38 cellular contexts compared by ENCODE assay signal in genomic region chr13:53066411-53066810, GRCh38. TPM values are rescaled to one million over a fixed set of nuclear protein-coding genes. Genes with fewer than 3 reads are reported as not detected.
"Had no signal": no experiment of that assay in that cellular context is flagged by ENCODE, and none has a peak within 500 bp of the region (broad histone marks: within the 10 kb centered on the region; RNA-seq: fewer than 3 reads in every experiment).

No MANE protein-coding gene starts in this region.

- H3K9me3 ChIP-seq: adrenal gland, ascending aorta, body of pancreas, breast epithelium had no signal

- H3K36me3 Mint-ChIP-seq: activated naive CD4-positive, alpha-beta T cell treated with anti-CD3 and anti-CD28 coated beads, Interleukin-2, amount 10 ng/mL, durations not matched to agents 7 days and 5 days; activated naive CD4-positive, alpha-beta T cell treated with anti-CD3 and anti-CD28 coated beads, Interleukin-2, amount 50 U/mL, for 24 hours; activated naive CD4-positive, alpha-beta T cell treated with anti-CD3 and anti-CD28 coated beads, Interleukin-2, amount 50 U/mL, for 72 hours; activated naive CD8-positive, alpha-beta T cell; activated naive CD8-positive, alpha-beta T cell treated with anti-CD3 and anti-CD28 coated beads for 36 hours; activated naive CD8-positive, alpha-beta T cell treated with anti-CD3 and anti-CD28 coated beads, Interleukin-2, amount 10 ng/mL, durations not matched to agents 7 days and 5 days; brain had no signal

- H3K27ac ChIP-seq: adrenal gland, ascending aorta, body of pancreas, brain microvascular endothelial cell, breast epithelium, cardiac muscle cell had no signal

- H3K9me3 Mint-ChIP-seq: activated naive CD4-positive, alpha-beta T cell treated with anti-CD3 and anti-CD28 coated beads for 36 hours; activated naive CD4-positive, alpha-beta T cell treated with anti-CD3 and anti-CD28 coated beads, Interleukin-2, amount 10 ng/mL, durations not matched to agents 7 days and 5 days; activated naive CD4-positive, alpha-beta T cell treated with anti-CD3 and anti-CD28 coated beads, Interleukin-2, amount 50 U/mL, for 24 hours; activated naive CD8-positive, alpha-beta T cell treated with anti-CD3 and anti-CD28 coated beads for 36 hours; activated naive CD8-positive, alpha-beta T cell treated with anti-CD3 and anti-CD28 coated beads, Interleukin-2, amount 10 ng/mL, durations not matched to agents 7 days and 5 days; activated naive CD8-positive, alpha-beta T cell treated with anti-CD3 and anti-CD28 coated beads, Interleukin-2, amount 50 U/mL, for 24 hours; activated T-cell treated with anti-CD3 and anti-CD28 coated beads, Interleukin-2, amount 50 U/mL, for 24 hours; activated T-helper 1 cell treated with anti-CD3 and anti-CD28 coated beads, Interleukin-12 subunit alpha, Interleukin-12 subunit beta, Interleukin-2, Interleukin-4 antibody, amounts not matched to agents 30 ng/mL and 10 ng/mL and 1 ng/mL, durations not matched to agents 14 hours and 24 hours and 36 hours; activated T-helper 2 cell treated with anti-CD3 and anti-CD28 coated beads, Interferon-gamma antibody, Interleukin-2, Interleukin-4, amounts not matched to agents 10 μg/mL and 5 μg/mL and 100 μg/mL, durations not matched to agents 14 hours and 24 hours and 36 hours; brain had no signal

- H3K27me3 Mint-ChIP-seq: activated naive CD4-positive, alpha-beta T cell treated with anti-CD3 and anti-CD28 coated beads, Interleukin-2, amount 10 ng/mL, durations not matched to agents 7 days and 5 days; activated naive CD4-positive, alpha-beta T cell treated with anti-CD3 and anti-CD28 coated beads, Interleukin-2, amount 50 U/mL, for 24 hours; activated naive CD8-positive, alpha-beta T cell treated with anti-CD3 and anti-CD28 coated beads for 36 hours; activated naive CD8-positive, alpha-beta T cell treated with anti-CD3 and anti-CD28 coated beads, Interleukin-2, amount 10 ng/mL, durations not matched to agents 7 days and 5 days; activated T-cell treated with anti-CD3 and anti-CD28 coated beads, Interleukin-2, amount 50 U/mL, for 24 hours; brain; central memory CD8-positive, alpha-beta T cell had no signal

- H3K4me1 ChIP-seq: adrenal gland, ascending aorta, breast epithelium had no signal

- ATAC-seq: activated naive CD4-positive, alpha-beta T cell treated with anti-CD3 and anti-CD28 coated beads, Interleukin-2, amount 50 U/mL, for 72 hours; activated naive CD8-positive, alpha-beta T cell treated with anti-CD3 and anti-CD28 coated beads, Interleukin-2, amount 50 U/mL, for 24 hours; activated T-cell treated with anti-CD3 and anti-CD28 coated beads, Interleukin-2, amount 50 U/mL, for 72 hours; activated T-helper 17 cell treated with anti-CD3 and anti-CD28 coated beads, Interleukin-2, amount 50 U/mL, for 72 hours; body of pancreas had no signal

- H3K4me1 Mint-ChIP-seq: activated naive CD4-positive, alpha-beta T cell treated with anti-CD3 and anti-CD28 coated beads, Interleukin-2, amount 10 ng/mL, durations not matched to agents 7 days and 5 days; activated naive CD4-positive, alpha-beta T cell treated with anti-CD3 and anti-CD28 coated beads, Interleukin-2, amount 50 U/mL, for 24 hours; activated naive CD8-positive, alpha-beta T cell treated with anti-CD3 and anti-CD28 coated beads for 36 hours; activated naive CD8-positive, alpha-beta T cell treated with anti-CD3 and anti-CD28 coated beads, Interleukin-2, amount 10 ng/mL, durations not matched to agents 7 days and 5 days; activated naive CD8-positive, alpha-beta T cell treated with anti-CD3 and anti-CD28 coated beads, Interleukin-2, amount 50 U/mL, for 24 hours; activated T-helper 17 cell treated with anti-CD3 and anti-CD28 coated beads, Interleukin-2, amount 50 U/mL, for 72 hours; central memory CD8-positive, alpha-beta T cell had no signal

- FAIRE-seq: astrocyte, bronchial epithelial cell had no signal

- DNase-seq: activated effector memory CD4-positive, alpha-beta T cell treated with anti-CD3 and anti-CD28 coated beads, Interleukin-2, amount 50 U/mL, for 16 hours; activated effector memory CD4-positive, alpha-beta T cell treated with Interleukin-2 at 50 U/mL for 16 hours; activated gamma-delta T cell; activated gamma-delta T cell treated with Interleukin-2 at 50 U/mL for 16 hours; activated naive CD4-positive, alpha-beta T cell; activated naive CD4-positive, alpha-beta T cell treated with anti-CD3 and anti-CD28 coated beads for 36 hours; activated naive CD4-positive, alpha-beta T cell treated with anti-CD3 and anti-CD28 coated beads, Interleukin-2, amount 10 ng/mL, durations not matched to agents 7 days and 5 days; activated naive CD4-positive, alpha-beta T cell treated with anti-CD3 and anti-CD28 coated beads, Interleukin-2, amount 50 U/mL, for 16 hours; activated naive CD4-positive, alpha-beta T cell treated with Interleukin-2 at 50 U/mL for 16 hours; activated naive CD8-positive, alpha-beta T cell treated with anti-CD3 and anti-CD28 coated beads for 36 hours; activated naive CD8-positive, alpha-beta T cell treated with anti-CD3 and anti-CD28 coated beads, Interleukin-2, amount 10 ng/mL, durations not matched to agents 7 days and 5 days; activated naive CD8-positive, alpha-beta T cell treated with anti-CD3 and anti-CD28 coated beads, Interleukin-2, amount 50 U/mL, for 24 hours; activated T-cell treated with anti-CD3 and anti-CD28 coated beads, Interleukin-2, amount 50 U/mL, for 1 hour; activated T-cell treated with anti-CD3 and anti-CD28 coated beads, Interleukin-2, amount 50 U/mL, for 24 hours; activated T-cell treated with anti-CD3 and anti-CD28 coated beads, Interleukin-2, amount 50 U/mL, for 48 hours; activated T-cell treated with anti-CD3 and anti-CD28 coated beads, Interleukin-2, amount 50 U/mL, for 72 hours; adrenal gland; amygdala; anterior cingulate cortex; aorta; body of pancreas; brain microvascular endothelial cell; caudate nucleus; central memory CD4-positive, alpha-beta T cell; cerebellar nuclear complex had no signal

- H3K27me3 ChIP-seq: adrenal gland, ascending aorta, body of pancreas, brain microvascular endothelial cell, cardiac muscle cell had no signal

- H3K4me3 Mint-ChIP-seq: activated naive CD4-positive, alpha-beta T cell treated with anti-CD3 and anti-CD28 coated beads for 36 hours; activated naive CD4-positive, alpha-beta T cell treated with anti-CD3 and anti-CD28 coated beads, Interleukin-2, amount 10 ng/mL, durations not matched to agents 7 days and 5 days; activated naive CD4-positive, alpha-beta T cell treated with anti-CD3 and anti-CD28 coated beads, Interleukin-2, amount 50 U/mL, for 24 hours; activated naive CD8-positive, alpha-beta T cell; activated naive CD8-positive, alpha-beta T cell treated with anti-CD3 and anti-CD28 coated beads for 36 hours; activated naive CD8-positive, alpha-beta T cell treated with anti-CD3 and anti-CD28 coated beads, Interleukin-2, amount 10 ng/mL, durations not matched to agents 7 days and 5 days; activated naive CD8-positive, alpha-beta T cell treated with anti-CD3 and anti-CD28 coated beads, Interleukin-2, amount 50 U/mL, for 24 hours; activated T-cell treated with anti-CD3 and anti-CD28 coated beads, Interleukin-2, amount 50 U/mL, for 24 hours; activated T-cell treated with anti-CD3 and anti-CD28 coated beads, Interleukin-2, amount 50 U/mL, for 72 hours; activated T-helper 1 cell treated with anti-CD3 and anti-CD28 coated beads, Interleukin-12 subunit alpha, Interleukin-12 subunit beta, Interleukin-2, Interleukin-4 antibody, amounts not matched to agents 30 ng/mL and 10 ng/mL and 1 ng/mL, durations not matched to agents 14 hours and 24 hours and 36 hours; activated T-helper 17 cell treated with anti-CD3 and anti-CD28 coated beads, Interleukin-2, amount 50 U/mL, for 72 hours; brain; central memory CD8-positive, alpha-beta T cell had no signal

- H3K4me3 ChIP-seq: adrenal gland, ascending aorta, body of pancreas, breast epithelium, cardiac muscle cell had no signal

- H3K36me3 ChIP-seq: adrenal gland, ascending aorta, brain microvascular endothelial cell, breast epithelium, cardiac muscle cell had no signal

RNA-seq across cellular contexts. Expression of gene OLFM4, which starts 37.8 kb away (rescaled TPM):
- total RNA-seq: activated naive CD4-positive, alpha-beta T cell treated with anti-CD3 and anti-CD28 coated beads for 36 hours; activated naive CD4-positive, alpha-beta T cell treated with anti-CD3 and anti-CD28 coated beads, Interleukin-2, amount 50 U/mL, for 72 hours; activated naive CD8-positive, alpha-beta T cell treated with anti-CD3 and anti-CD28 coated beads for 36 hours; activated naive CD8-positive, alpha-beta T cell treated with anti-CD3 and anti-CD28 coated beads, Interleukin-2, amount 10 ng/mL, durations not matched to agents 7 days and 5 days; activated T-cell treated with anti-CD3 and anti-CD28 coated beads, Interleukin-2, amount 50 U/mL, for 72 hours; activated T-helper 1 cell treated with anti-CD3 and anti-CD28 coated beads, Interleukin-12 subunit alpha, Interleukin-12 subunit beta, Interleukin-2, Interleukin-4 antibody, amounts not matched to agents 30 ng/mL and 10 ng/mL and 1 ng/mL, durations not matched to agents 14 hours and 24 hours and 36 hours; activated T-helper 17 cell treated with anti-CD3 and anti-CD28 coated beads, Interleukin-2, amount 50 U/mL, for 72 hours; activated T-helper 2 cell treated with anti-CD3 and anti-CD28 coated beads, Interferon-gamma antibody, Interleukin-2, Interleukin-4, amounts not matched to agents 10 μg/mL and 5 μg/mL and 100 μg/mL, durations not matched to agents 14 hours and 24 hours and 36 hours; ascending aorta; astrocyte; bronchial epithelial cell; cardiac muscle cell had no signal
